In genomic region chr20:7180261-7181045, GRCh38 we compare ENCODE assay signal across 24 cellular contexts.
A peak's percentile ranks its signal among the peaks of the same experiment; 100 is the strongest.
DNase-seq lines count a peak whose midpoint lies in the region; ATAC-seq, FAIRE-seq and TF ChIP-seq lines count a peak whose summit lies in the region.
"Had no signal": no experiment of that assay in that cellular context is flagged by ENCODE, and none has a peak within 500 bp of the region (broad histone marks: within the 10 kb centered on the region; RNA-seq: fewer than 3 reads in every experiment).

No MANE protein-coding gene starts in this region.

- FAIRE-seq in bronchial epithelial cell (lab: Jason Lieb, UNC), result no peak
- FAIRE-seq: HTR-8/SVneo had no signal

- H3K36me3 ChIP-seq in bronchial epithelial cell (ENCODE audit: control insufficient read depth, insufficient read depth, low read length), result no peaks in the 10 kb centered on the region
- H3K36me3 ChIP-seq: colonic mucosa, tibial artery, WERI-Rb-1 had no signal

- peak; percentile 32 for DNase-seq in NCI-H1105 treated with DMSO at 0.1 percent for 48 hours (lab: John Stamatoyannopoulos, UW)
- no peak for DNase-seq in NCI-H1105 (lab: John Stamatoyannopoulos, UW)
- peak; percentile 93 for DNase-seq in bronchial epithelial cell (ENCODE audit: low read depth)
- peak; percentile 10 for DNase-seq in fibroblast of the conjunctiva (ENCODE audit: low read depth)
- no peak for DNase-seq in left ventricle myocardium superior
- DNase-seq in superior temporal gyrus (ENCODE audit: extremely low spot score), result no peak
- DNase-seq: activated naive CD8-positive, alpha-beta T cell treated with anti-CD3 and anti-CD28 coated beads for 36 hours; CD4-positive, alpha-beta T cell; colonic mucosa; DMS 273 treated with DMSO at 0.1 percent for 48 hours; Karpas-422; NCI-H1048; NCI-H2029 treated with DMSO at 0.1 percent for 48 hours; NCI-H510A; nucleus accumbens; stimulated activated CD4-positive, alpha-beta T cell treated with anti-CD3 and anti-CD28 coated beads, Interleukin-12 subunit alpha, Interleukin-12 subunit beta, amount 100 ng/mL, for 4 hours; stimulated activated CD4-positive, alpha-beta T cell treated with anti-CD3 and anti-CD28 coated beads, Interleukin-4, amount 100 ng/mL, for 4 hours; T-helper 2 cell; tibial artery; WERI-Rb-1 had no signal

- no peaks in the 10 kb centered on the region for H3K27me3 ChIP-seq in bronchial epithelial cell (ENCODE audit: control insufficient read depth, insufficient read depth, low read length)
- H3K27me3 ChIP-seq: colonic mucosa, tibial artery had no signal

- no peak overlapping the region for H3K4me3 ChIP-seq in bronchial epithelial cell (ENCODE audit: low read depth, low read length)
- H3K4me3 ChIP-seq: colonic mucosa, SK-N-MC, tibial artery had no signal

- TF ChIP-seq CTCF in bronchial epithelial cell (IDR thresholded peaks at IDR 0.05; ENCODE audit: insufficient read depth, low read length, severe bottlenecking), result no peak

- intact Hi-C loops in left ventricle myocardium superior (cut with micrococcal nuclease), result no loop called here

- ATAC-seq in left ventricle myocardium superior, result no peak
- no peak for ATAC-seq in HG03565 (IDR thresholded peaks at IDR 0.05; ENCODE audit: unreplicated experiment)
- ATAC-seq in GM19395 (IDR thresholded peaks at IDR 0.05; ENCODE audit: unreplicated experiment), result no peak

Comparison
In these comparisons a context has a peak if more than half of its experiments do, and no peak if none do; other contexts are left out.
1. DNase-seq: peak in NCI-H1105 treated with DMSO at 0.1 percent for 48 hours (single experiment), bronchial epithelial cell (single experiment) and fibroblast of the conjunctiva (single experiment); none in NCI-H1105 (single experiment), left ventricle myocardium superior (single experiment) and superior temporal gyrus (single experiment).